11 cellular contexts compared by ENCODE assay signal in genomic region chr14:35337557-35338255, GRCh38. TPM values are rescaled to one million over a fixed set of nuclear protein-coding genes. Genes with fewer than 3 reads are reported as not detected.
DNase-seq lines count a peak whose midpoint lies in the region; ATAC-seq, FAIRE-seq and TF ChIP-seq lines count a peak whose summit lies in the region.
"Had no signal": no experiment of that assay in that cellular context is flagged by ENCODE, and none has a peak within 500 bp of the region (broad histone marks: within the 10 kb centered on the region; RNA-seq: fewer than 3 reads in every experiment).

No MANE protein-coding gene starts in this region.

- no peaks in the 10 kb centered on the region for H3K9me3 ChIP-seq in mammary epithelial cell (replicated peaks; ENCODE audit: insufficient read depth, low read length)
- H3K9me3 ChIP-seq in HepG2 (ENCODE audit: low read length) = no peaks in the 10 kb centered on the region
- no peaks in the 10 kb centered on the region for H3K9me3 ChIP-seq in small intestine (ENCODE audit: control insufficient read depth, low read depth)

- peak; percentile 65 for DNase-seq in GM23338 (ENCODE audit: low spot score)
- peak; percentile 55 for DNase-seq in mammary epithelial cell
- DNase-seq in HepG2 (ENCODE audit: low spot score) = no peak
- peak; percentile 35 for DNase-seq in small intestine
- DNase-seq in NCI-H69 (lab: John Stamatoyannopoulos, UW) = no peak
- DNase-seq: activated CD4-positive, alpha-beta T cell treated with anti-CD3 and anti-CD28 coated beads, Interleukin-2, amount 50 U/mL, for 1 hour; SHP77 treated with DMSO at 0.1 percent for 48 hours had no signal

- H3K4me3 ChIP-seq in GM23338 (no peak overlapping the region), mammary epithelial cell (replicated peaks in 1 of 3; ENCODE audit: insufficient read depth in 1 of 3, low read depth in 2 of 3, low read length in 3 of 3) (no peak overlapping the region), HepG2 (replicated peaks in 1 of 3; ENCODE audit: insufficient read depth in 1 of 3, low read depth in 2 of 3, low read length in 3 of 3) (peak overlapping the region; percentile 48 to 71 (median 52)), small intestine (ENCODE audit: low read depth in 1 of 2, low read length in 2 of 2) (no peak overlapping the region)
- H3K4me3 ChIP-seq: GM12878 had no signal

- H3K4me1 ChIP-seq in GM23338 (ENCODE audit: insufficient read depth) = peaks cover 26% of the 10 kb centered on the region
- H3K4me1 ChIP-seq in mammary epithelial cell (ENCODE audit: insufficient read depth, low read length) = peaks cover 66% of the 10 kb centered on the region
- peaks cover 95% of the 10 kb centered on the region for H3K4me1 ChIP-seq in HepG2 (ENCODE audit: insufficient read depth, low read length)
- peaks cover 20% of the 10 kb centered on the region in 2 donors for H3K4me1 ChIP-seq in small intestine (ENCODE audit: control insufficient read depth in 2 of 2, insufficient read depth in 1 of 2, low read depth in 1 of 2, low read length in 1 of 2)

- H3K27me3 ChIP-seq in GM23338 (ENCODE audit: insufficient read depth) = no peaks in the 10 kb centered on the region
- no peaks in the 10 kb centered on the region for H3K27me3 ChIP-seq in mammary epithelial cell (ENCODE audit: insufficient read depth, low read length)
- peaks cover 0 to 3% of the 10 kb centered on the region in 2 experiments; a peak in 2 of 5 replicates for H3K27me3 ChIP-seq in HepG2 (ENCODE audit: control insufficient read depth in 1 of 2, insufficient read depth in 2 of 2, low read length in 2 of 2)
- H3K27me3 ChIP-seq in small intestine (ENCODE audit: control insufficient read depth in 2 of 2, insufficient read depth in 2 of 2, low read length in 2 of 2) = no peaks in the 10 kb centered on the region

- no peak overlapping the region for H3K27ac ChIP-seq in GM23338 (ENCODE audit: low read depth)
- peak overlapping the region; percentile 86 for H3K27ac ChIP-seq in mammary epithelial cell (ENCODE audit: insufficient read depth, low read depth, low read length)
- peak overlapping the region; percentile 72 for H3K27ac ChIP-seq in HepG2 (ENCODE audit: extremely low read length, insufficient read depth, low read length)
- H3K27ac ChIP-seq in small intestine (ENCODE audit: low read depth in 1 of 2, low read length in 1 of 2) = peak overlapping the region; percentile 94 to 97

- dilution Hi-C loops in mammary epithelial cell (cut with HindIII; ENCODE audit: low sequenced_read_pairs) = loop anchor here (5.0 kb wide), 2 partner anchors 65 to 70 kb away; partner anchors contain the start of gene NFKBIA

- POLR2A ChIA-PET in HepG2 (lab: Yijun Ruan, JAX) = interaction anchor here (0.8 to 15.5 kb wide), 14 partner anchors 9 to 489 kb away, joined by 4 to 473 read pairs (median 16); partner anchors contain the start of genes BRMS1L, NFKBIA, PRORP and PSMA6

- no peaks in the 10 kb centered on the region for H4K20me1 ChIP-seq in GM23338 (replicated peaks; ENCODE audit: insufficient read depth)
- no peaks in the 10 kb centered on the region for H4K20me1 ChIP-seq in mammary epithelial cell (ENCODE audit: insufficient read depth, low read length)
- no peaks in the 10 kb centered on the region for H4K20me1 ChIP-seq in HepG2 (ENCODE audit: insufficient read depth, low read length)

- H3K27ac Mint-ChIP-seq in GM23338 = no peak overlapping the region

- peak overlapping the region; percentile 51 for H3K9ac ChIP-seq in mammary epithelial cell (ENCODE audit: insufficient read depth, low read length)
- H3K9ac ChIP-seq in HepG2 (ENCODE audit: insufficient read depth, low read depth, low read length) = peak overlapping the region; percentile 73

- peak; percentile 14 for ATAC-seq in GM23338
- ATAC-seq in HepG2 = no peak
- ATAC-seq in GM18858 (IDR thresholded peaks at IDR 0.05; ENCODE audit: unreplicated experiment) = no peak
- no peak for ATAC-seq in activated CD4-positive, CD25-positive, alpha-beta regulatory T cell treated with anti-CD3 and anti-CD28 coated beads, Interleukin-2, amount 50 U/mL, for 24 hours
- ATAC-seq in HG03521 (IDR thresholded peaks at IDR 0.05; ENCODE audit: unreplicated experiment) = no peak
- ATAC-seq: GM12878 had no signal

- WGBS in mammary epithelial cell (ENCODE audit: low coverage, missing lambda C conversion rate) = 51% methylated on average over 5 of the region's 6 CpGs
- 15% methylated on average over 6 of the region's 6 CpGs for WGBS in HepG2 (ENCODE audit: low lambda C conversion rate)
- 75 to 89% (median 77%) methylated on average over 6 of the region's 6 CpGs for WGBS in small intestine, 3 donors

- H3F3A ChIP-seq in GM23338 (replicated peaks; ENCODE audit: low read depth) = no peaks in the 10 kb centered on the region; the same call in 1 of the 2 replicates

- H3K4me3 Mint-ChIP-seq in GM23338 = no peak overlapping the region

- intact Hi-C loops in mammary epithelial cell (cut with micrococcal nuclease) (loop anchor here (1.0 to 2.0 kb wide), 2 partner anchors 27 to 67 kb away; partner anchors contain the start of gene NFKBIA), HepG2 (cut with micrococcal nuclease; ENCODE audit: unreplicated experiment) (loop anchor here (5.0 kb wide), 2 partner anchors 195 to 355 kb away; partner anchors contain the start of gene SRP54)

- TF ChIP-seq POLR2A in HepG2 (IDR thresholded peaks at IDR 0.05; ENCODE audit: insufficient read depth in 1 of 2, low read depth in 2 of 2, low read length in 2 of 2) = no peak; a peak in 1 of 4 replicates

- peaks cover 5% of the 10 kb centered on the region for H3K27me3 Mint-ChIP-seq in GM23338 (ENCODE audit: insufficient read depth, low read depth, poor library complexity)

- no peaks in the 10 kb centered on the region for H3K79me2 ChIP-seq in GM23338 (replicated peaks; ENCODE audit: insufficient read depth)
- no peaks in the 10 kb centered on the region for H3K79me2 ChIP-seq in mammary epithelial cell (ENCODE audit: insufficient read depth, low read length)
- no peaks in the 10 kb centered on the region for H3K79me2 ChIP-seq in HepG2 (ENCODE audit: insufficient read depth, low read length)

- TF ChIP-seq EP300 in HepG2 (IDR thresholded peaks at IDR 0.05; ENCODE audit: low read depth in 2 of 2, low read length in 2 of 2) (peak in 1 of 2 experiments; percentile 31; a peak in 1 of 4 replicates), HepG2 (CRISPR knock-in tag; IDR thresholded peaks at IDR 0.05; ENCODE audit: borderline replicate concordance) (no peak)

- peaks cover 37% of the 10 kb centered on the region for H3K4me1 Mint-ChIP-seq in GM23338

- TF ChIP-seq CTCF in GM23338 (conservative IDR thresholded peaks at IDR 0.05; ENCODE audit: low read depth in 2 of 2) = 0 out of 4 replicates have a peak, but pooled peaks of 1 of the 2 experiments have one; percentile 11
- TF ChIP-seq CTCF in mammary epithelial cell (conservative IDR thresholded peaks at IDR 0.05 in 1 of 2, IDR thresholded peaks at IDR 0.05 in 1 of 2; ENCODE audit: extremely low read depth in 1 of 2, insufficient read depth in 1 of 2, low read depth in 1 of 2, low read length in 2 of 2) = no peak
- peak; percentile 34 for TF ChIP-seq CTCF in HepG2 (CRISPR knock-in tag; IDR thresholded peaks at IDR 0.05)

- H3K9me2 ChIP-seq in GM23338 (ENCODE audit: insufficient read depth) = no peaks in the 10 kb centered on the region

- TF ChIP-seq RAD21 in HepG2 (CRISPR knock-in tag; IDR thresholded peaks at IDR 0.05) = no peak

- FAIRE-seq in HepG2 (lab: Jason Lieb, UNC) (no peak), small intestine (lab: Jason Lieb, UNC) (no peak)
- FAIRE-seq: GM12878 had no signal

- BruUV-seq in mammary epithelial cell (replicated peaks; lab: Mats Ljungman, UMichigan) (no TSS peak), HepG2 (replicated peaks; lab: Mats Ljungman, UMichigan) (no TSS peak)

- H2AFZ ChIP-seq in GM23338 (peak overlapping the region; percentile 100), mammary epithelial cell (ENCODE audit: low read depth, low read length) (peak overlapping the region; percentile 1), HepG2 (ENCODE audit: low read length) (no peak overlapping the region)

- CTCF ChIA-PET in mammary epithelial cell (lab: Charles Lee; ENCODE audit: low non-redundant PET) = no interaction called here
- CTCF ChIA-PET in HepG2 (lab: Yijun Ruan, JAX; ENCODE audit: low intra/inter-chr PET ratio, low total read pairs) = interaction anchor here (1.2 kb wide), 1 partner anchor 47 kb away, joined by 4 read pairs; no protein-coding TSS in a partner anchor

- H3K36me3 Mint-ChIP-seq in GM23338 (ENCODE audit: low read depth) = no peaks in the 10 kb centered on the region

- no peaks in the 10 kb centered on the region for H3K36me3 ChIP-seq in GM23338 (ENCODE audit: insufficient read depth)
- no peaks in the 10 kb centered on the region for H3K36me3 ChIP-seq in mammary epithelial cell (ENCODE audit: insufficient read depth, low read length)
- no peaks in the 10 kb centered on the region for H3K36me3 ChIP-seq in HepG2 (replicated peaks in 1 of 2; ENCODE audit: control insufficient read depth in 1 of 2, insufficient read depth in 2 of 2, low read length in 2 of 2)
- H3K36me3 ChIP-seq in small intestine (ENCODE audit: control insufficient read depth in 2 of 2, insufficient read depth in 2 of 2, low read length in 2 of 2) = no peaks in the 10 kb centered on the region

- no peaks in the 10 kb centered on the region for H3K9me3 Mint-ChIP-seq in GM23338

- in situ Hi-C loops in mammary epithelial cell (cut with MboI; ENCODE audit: low sequenced_read_pairs in 2 of 2) (no loop called here), HepG2 (cut with HindIII; ENCODE audit: extremely low pct_ligation_motif_present, low pct_unique_long_range_greater_than_20kb) (no loop called here)

- H3K4me2 ChIP-seq in GM23338 (no peak overlapping the region), mammary epithelial cell (ENCODE audit: insufficient read depth, low read depth, low read length) (no peak overlapping the region), HepG2 (ENCODE audit: low read depth, low read length) (peak overlapping the region; percentile 99)

RNA-seq across cellular contexts. Expression of gene PSMA6, which starts 45.5 kb away (rescaled TPM):
- 216 and 223 TPM in 2 replicates for total RNA-seq in GM23338 (2014; rRNA removed; shearing (Covaris generic))
- polyA plus RNA-seq in GM23338 (2016; fragmentation: Nextera tagmentation; extraction: Ambion mirVana) (296 and 300 TPM in 2 replicates), mammary epithelial cell (193 TPM), HepG2 (2011; rRNA removed) (399 and 525 TPM in 2 replicates), small intestine (100 to 1,000 TPM; 260 to 288 (median 272) TPM)
- total RNA-seq in mammary epithelial cell (100 to 1,000 TPM; 128 to 181 TPM), HepG2 (2016; rRNA removed; fragmentation: Illumina TruSeq; extraction: Trizol) (1,109 and 1,579 TPM in 2 replicates)
- polyA minus RNA-seq in mammary epithelial cell = 165 TPM
- 1,013 and 1,135 TPM in 2 replicates for total RNA-seq in HepG2 (2016; cell fraction: cytosol; rRNA removed; fragmentation: Illumina TruSeq; extraction: Trizol; ENCODE audit: low read depth)
- 1,109 and 1,642 TPM in 2 replicates for total RNA-seq in HepG2 (2016; cell fraction: insoluble cytoplasmic fraction; rRNA removed; fragmentation: Illumina TruSeq; extraction: Trizol)
- 682 and 685 TPM in 2 replicates for total RNA-seq in HepG2 (2016; cell fraction: membrane; rRNA removed; fragmentation: Illumina TruSeq; extraction: Trizol)
- 388 and 421 TPM in 2 replicates for total RNA-seq in HepG2 (2016; cell fraction: nucleus; rRNA removed; fragmentation: Illumina TruSeq; extraction: Trizol)
- polyA plus RNA-seq in HepG2 (2011; cell fraction: cytosol; rRNA removed) = 367 and 461 TPM in 2 replicates
- 108 and 120 TPM in 2 replicates for polyA plus RNA-seq in HepG2 (2011; cell fraction: nucleus; rRNA removed)
- polyA plus RNA-seq in HepG2 (2012) = 473 and 515 TPM in 2 replicates
- 709 and 762 TPM in 2 replicates for polyA plus RNA-seq in HepG2 (2016; cell fraction: cytosol; fragmentation: Illumina TruSeq; extraction: Trizol; ENCODE audit: low read depth)
- 1,270 and 1,369 TPM in 2 replicates for polyA plus RNA-seq in HepG2 (2016; cell fraction: insoluble cytoplasmic fraction; fragmentation: Illumina TruSeq; extraction: Trizol; ENCODE audit: low read depth)
- polyA plus RNA-seq in HepG2 (2016; cell fraction: membrane; fragmentation: Illumina TruSeq; extraction: Trizol; ENCODE audit: low read depth) = 468 and 473 TPM in 2 replicates
- 530 and 538 TPM in 2 replicates for polyA plus RNA-seq in HepG2 (2016; cell fraction: nucleus; fragmentation: Illumina TruSeq; extraction: Trizol; ENCODE audit: insufficient read depth, low read depth)
- 141 and 189 TPM in 2 replicates for polyA minus RNA-seq in HepG2 (2011; rRNA and poly(A)+ RNA removed; ENCODE audit: low replicate concordance)
- 181 and 205 TPM in 2 replicates for polyA minus RNA-seq in HepG2 (2011; cell fraction: cytosol; rRNA and poly(A)+ RNA removed)
- polyA minus RNA-seq in HepG2 (2011; cell fraction: nucleus; rRNA and poly(A)+ RNA removed) = 139 and 166 TPM in 2 replicates

Comparison
In these comparisons a context has a peak if more than half of its experiments do, and no peak if none do; other contexts are left out.
1. DNase-seq: peak in GM23338 (single experiment), mammary epithelial cell (single experiment) and small intestine (single experiment); none in HepG2 (single experiment) and NCI-H69 (single experiment).
2. H3K4me3 ChIP-seq: peak in HepG2 (3 of 3); none in GM23338 (single experiment), mammary epithelial cell (0 of 3) and small intestine (0 of 2).